In genomic region chr11:119366690-119367620, GRCh38 we compare ENCODE assay signal across 2 cellular contexts.
TF ChIP-seq lines count a peak whose summit lies in the region.

No MANE protein-coding gene starts in this region.

TF ChIP-seq in HepG2, 621 proteins besides CTCF, POLR2A, EP300 and RAD21:
- TF ChIP-seq FOXO4 (CRISPR knock-in tag; conservative IDR thresholded peaks at IDR 0.05) = no peak
- no peak for TF ChIP-seq ZNF75D (CRISPR knock-in tag; IDR thresholded peaks at IDR 0.05; ENCODE audit: borderline replicate concordance)
- TF ChIP-seq PHF20 (CRISPR knock-in tag; IDR thresholded peaks at IDR 0.05) = 0 out of 2 replicates have a peak, but pooled peaks have one; percentile 6
- TF ChIP-seq ZNF350 (CRISPR knock-in tag; IDR thresholded peaks at IDR 0.05; ENCODE audit: borderline replicate concordance, low read depth) = no peak
- no peak for TF ChIP-seq SIN3B (IDR thresholded peaks at IDR 0.05; ENCODE audit: low read length)
- TF ChIP-seq KLF15 (CRISPR knock-in tag; IDR thresholded peaks at IDR 0.05; ENCODE audit: borderline replicate concordance) = no peak
- no peak for TF ChIP-seq JUNB (CRISPR knock-in tag; IDR thresholded peaks at IDR 0.05; ENCODE audit: borderline replicate concordance)
- TF ChIP-seq MNT (IDR thresholded peaks at IDR 0.05) = no peak
TF ChIP-seq in HepG2: peak in this region for 1.

TF ChIP-seq in SK-N-SH, 30 proteins besides CTCF, POLR2A, EP300 and RAD21:
- no peak for TF ChIP-seq FOSL2 (IDR thresholded peaks at IDR 0.05; ENCODE audit: borderline replicate concordance, low read depth)
- TF ChIP-seq MXI1 (IDR thresholded peaks at IDR 0.05; ENCODE audit: low read depth, low read length) = no peak
- TF ChIP-seq RXRA (IDR thresholded peaks at IDR 0.05; ENCODE audit: borderline replicate concordance, low read depth) = no peak
- TF ChIP-seq GATA2 (CRISPR knock-in tag; IDR thresholded peaks at IDR 0.05) = no peak
- TF ChIP-seq TCF12 (IDR thresholded peaks at IDR 0.05) = no peak
- TF ChIP-seq SMC3 (IDR thresholded peaks at IDR 0.05; ENCODE audit: low read depth, low read length) = no peak
- TF ChIP-seq CHD2 (IDR thresholded peaks at IDR 0.05; ENCODE audit: low read length, partially characterized antibody) = no peak
- no peak for TF ChIP-seq USF1 (IDR thresholded peaks at IDR 0.05; ENCODE audit: borderline replicate concordance, low read depth)
- no peak for TF ChIP-seq NFIC (IDR thresholded peaks at IDR 0.05; ENCODE audit: borderline replicate concordance)
- TF ChIP-seq TEAD4 (IDR thresholded peaks at IDR 0.05; ENCODE audit: borderline replicate concordance, insufficient read depth) = no peak
- no peak for TF ChIP-seq RFX5 (IDR thresholded peaks at IDR 0.05; ENCODE audit: low read length)
- TF ChIP-seq FOXJ3 (CRISPR knock-in tag; IDR thresholded peaks at IDR 0.05) = no peak
- TF ChIP-seq SIN3A (IDR thresholded peaks at IDR 0.05; ENCODE audit: borderline replicate concordance, low read depth, low read length) = no peak
- TF ChIP-seq MAX (IDR thresholded peaks at IDR 0.05; ENCODE audit: low read depth) = no peak
- TF ChIP-seq TAF1 (IDR thresholded peaks at IDR 0.05; ENCODE audit: borderline replicate concordance, low read depth, low read length) = no peak
- TF ChIP-seq REST (IDR thresholded peaks at IDR 0.05; ENCODE audit: low read depth, low read length) = no peak
- no peak for TF ChIP-seq ELF1 (IDR thresholded peaks at IDR 0.05)
- no peak for TF ChIP-seq POLR2AphosphoS5 (IDR thresholded peaks at IDR 0.05; ENCODE audit: low read depth, low read length)
- TF ChIP-seq USF2 (IDR thresholded peaks at IDR 0.05; ENCODE audit: borderline replicate concordance, low read depth, low read length) = no peak
- TF ChIP-seq MEF2A (IDR thresholded peaks at IDR 0.05; ENCODE audit: borderline replicate concordance, low read depth) = no peak
TF ChIP-seq in SK-N-SH: peak in this region for 0.
